Comparison of ENCODE assay signal across 9 cellular contexts in the genomic region with DNA sequence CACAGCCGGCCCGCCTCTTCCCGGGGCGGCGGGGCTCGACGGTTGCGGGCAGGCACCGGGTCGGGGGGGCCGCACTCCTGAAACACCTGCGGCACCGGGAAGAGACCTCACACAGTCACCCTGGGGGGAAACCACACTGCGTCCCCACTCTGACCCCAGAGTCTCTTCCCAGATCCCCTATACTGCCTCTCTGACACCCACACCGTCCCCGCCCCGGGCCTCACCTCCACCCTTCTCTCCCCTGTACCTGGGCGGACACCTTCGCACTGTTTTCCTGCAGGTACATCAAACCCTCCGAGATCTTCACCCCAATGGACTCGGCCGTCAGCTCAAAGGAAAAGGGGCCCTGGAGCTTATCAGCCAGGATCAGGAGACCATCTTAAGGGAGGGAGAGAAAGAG. TPM values are rescaled to one million over a fixed set of nuclear protein-coding genes. Genes with fewer than 3 reads are reported as not detected.
DNase-seq lines count a peak whose midpoint lies in the region; ATAC-seq and TF ChIP-seq lines count a peak whose summit lies in the region.
"Had no signal": no experiment of that assay in that cellular context is flagged by ENCODE, and none has a peak within 500 bp of the region (broad histone marks: within the 10 kb centered on the region; RNA-seq: fewer than 3 reads in every experiment).

No MANE protein-coding gene starts in this region.

- H3K79me2 ChIP-seq in parathyroid adenoma, result no peaks in the 10 kb centered on the region

- 10% methylated on average over 2 of the region's 22 CpGs; no CpG with 5 or more reads in 1 of the 2 donors for WGBS in esophagus squamous epithelium, 2 donors

- TF ChIP-seq CTCF in Peyer's patch (IDR thresholded peaks at IDR 0.05), result no peak
- no peak for TF ChIP-seq CTCF in esophagus squamous epithelium (IDR thresholded peaks at IDR 0.05)
- no peak for TF ChIP-seq CTCF in parathyroid adenoma (IDR thresholded peaks at IDR 0.05)

- no peak overlapping the region for H3K4me3 ChIP-seq in CD8-positive, alpha-beta memory T cell (ENCODE audit: low read length)
- H3K4me3 ChIP-seq in Peyer's patch, result peak overlapping the region; percentile 25 to 59 (median 52)
- H3K4me3 ChIP-seq in esophagus squamous epithelium, result peak overlapping the region; percentile 34 to 72 (median 47)
- H3K4me3 ChIP-seq in parathyroid adenoma (ENCODE audit: low read depth, low read length), result no peak overlapping the region

- H3K27ac ChIP-seq in CD8-positive, alpha-beta memory T cell (ENCODE audit: low read depth, low read length), result no peak overlapping the region
- H3K27ac ChIP-seq in Peyer's patch (peak overlapping the region in 1 of 4 donors; percentile 33), esophagus squamous epithelium (no peak overlapping the region), parathyroid adenoma (no peak overlapping the region)

- no peaks in the 10 kb centered on the region for H3K9me3 ChIP-seq in CD8-positive, alpha-beta memory T cell (ENCODE audit: low read length)
- no peaks in the 10 kb centered on the region for H3K9me3 ChIP-seq in Peyer's patch
- no peaks in the 10 kb centered on the region for H3K9me3 ChIP-seq in esophagus squamous epithelium
- no peaks in the 10 kb centered on the region for H3K9me3 ChIP-seq in parathyroid adenoma (ENCODE audit: control insufficient read depth, low read length)

- DNase-seq in CD8-positive, alpha-beta memory T cell, result peak in 1 of 5 donors; percentile 28
- no peak for DNase-seq in Peyer's patch
- DNase-seq in esophagus squamous epithelium (lab: John Stamatoyannopoulos, UW), result no peak
- no peak for DNase-seq in 8988T
- no peak for DNase-seq in NCI-H1092 treated with DMSO at 0.1 percent for 48 hours (lab: John Stamatoyannopoulos, UW)
- no peak for DNase-seq in NCI-H187 treated with DMSO at 0.1 percent for 48 hours (lab: John Stamatoyannopoulos, UW)
- DNase-seq: NCI-H2227 treated with DMSO at 0.1 percent for 48 hours had no signal

- H3K27me3 Mint-ChIP-seq in CD8-positive, alpha-beta memory T cell, result peaks cover 26 to 27% of the 10 kb centered on the region in 2 donors

- no peaks in the 10 kb centered on the region for H3K9me3 Mint-ChIP-seq in CD8-positive, alpha-beta memory T cell

- peak overlapping the region; percentile 38 for H3K4me2 ChIP-seq in parathyroid adenoma (ENCODE audit: low read length)

- H3K27ac Mint-ChIP-seq in CD8-positive, alpha-beta memory T cell, result peak overlapping the region in 3 of 8 donors; percentile 39 to 63 (median 54)

- CTCF ChIA-PET in CD8-positive, alpha-beta memory T cell (lab: Charles Lee), result interaction anchor here (0.9 to 1.1 kb wide), 4 partner anchors 14 to 46 kb away, joined by 3 to 5 read pairs (median 4); no protein-coding TSS in a partner anchor

- H3K27me3 ChIP-seq in CD8-positive, alpha-beta memory T cell (ENCODE audit: insufficient read depth, low read length, poor library complexity, severe bottlenecking), result peaks cover 8% of the 10 kb centered on the region
- H3K27me3 ChIP-seq in Peyer's patch, result no peaks in the 10 kb centered on the region
- peaks cover 0 to 27% (median 0%) of the 10 kb centered on the region in 4 donors for H3K27me3 ChIP-seq in esophagus squamous epithelium
- no peaks in the 10 kb centered on the region for H3K27me3 ChIP-seq in parathyroid adenoma (ENCODE audit: control insufficient read depth, insufficient read depth, low read length)

- intact Hi-C loops in esophagus squamous epithelium (cut with DNase I), result no loop called here

- ATAC-seq in GM18861 (IDR thresholded peaks at IDR 0.05; ENCODE audit: unreplicated experiment), result no peak

- peaks cover 52% of the 10 kb centered on the region for H3K4me1 ChIP-seq in CD8-positive, alpha-beta memory T cell (ENCODE audit: insufficient read depth, low read length)
- peaks cover 0 to 34% (median 24%) of the 10 kb centered on the region in 4 donors for H3K4me1 ChIP-seq in Peyer's patch
- H3K4me1 ChIP-seq in esophagus squamous epithelium, result peaks cover 27 to 51% (median 27%) of the 10 kb centered on the region in 3 donors
- H3K4me1 ChIP-seq in parathyroid adenoma, result peaks cover 6% of the 10 kb centered on the region

- peak overlapping the region; percentile 81 for H2AFZ ChIP-seq in parathyroid adenoma

- H3K36me3 Mint-ChIP-seq in CD8-positive, alpha-beta memory T cell, result peaks cover 0 to 1% (median 0%) of the 10 kb centered on the region in 3 donors

- peaks cover 39 to 56% (median 40%) of the 10 kb centered on the region in 3 donors for H3K4me1 Mint-ChIP-seq in CD8-positive, alpha-beta memory T cell

- no peaks in the 10 kb centered on the region for H3K36me3 ChIP-seq in CD8-positive, alpha-beta memory T cell (ENCODE audit: insufficient read depth, low read length)
- no peaks in the 10 kb centered on the region for H3K36me3 ChIP-seq in Peyer's patch
- no peaks in the 10 kb centered on the region for H3K36me3 ChIP-seq in esophagus squamous epithelium
- H3K36me3 ChIP-seq in parathyroid adenoma (ENCODE audit: control insufficient read depth, insufficient read depth, low read length), result no peaks in the 10 kb centered on the region

- H3K9ac ChIP-seq in parathyroid adenoma, result no peak overlapping the region

- peak overlapping the region in 6 of 7 donors; percentile 57 to 91 (median 76) for H3K4me3 Mint-ChIP-seq in CD8-positive, alpha-beta memory T cell

- TF ChIP-seq POLR2A in Peyer's patch (IDR thresholded peaks at IDR 0.05) (no peak), esophagus squamous epithelium (IDR thresholded peaks at IDR 0.05) (no peak)

- POLR2A ChIA-PET in CD8-positive, alpha-beta memory T cell (lab: Charles Lee), result interaction anchor here (1.0 kb wide), 1 partner anchor 58 kb away, joined by 4 read pairs; no protein-coding TSS in a partner anchor

RNA-seq across cellular contexts. Expression of a gene that starts 3.4 kb away (rescaled TPM):
- 1 to 10 TPM; 1.0 to 1.6 TPM for total RNA-seq in CD8-positive, alpha-beta memory T cell
- 0.52 TPM for polyA plus RNA-seq in CD8-positive, alpha-beta memory T cell
- total RNA-seq in Peyer's patch (1 to 10 TPM in 2 of 4 donors, under 1 TPM in 1, not detected in 1; 0.53 to 4.1 (median 2.1) TPM), esophagus squamous epithelium (1 to 10 TPM; 2.5 to 7.5 (median 5.3) TPM)

RNA-seq across cellular contexts. Expression of a gene that starts 5.3 kb away (rescaled TPM):
- total RNA-seq in CD8-positive, alpha-beta memory T cell, result 1 to 10 TPM; 1.6 to 2.1 TPM
- polyA plus RNA-seq in CD8-positive, alpha-beta memory T cell, result not detected
- total RNA-seq in Peyer's patch (10 to 100 TPM in 1 of 4 donors, 1 to 10 TPM in 2, not detected in 1; 3.8 to 16.5 (median 6.7) TPM), esophagus squamous epithelium (1 to 10 TPM in 1 of 4 donors, under 1 TPM in 2, not detected in 1; 0.57 to 1.4 (median 0.83) TPM)

RNA-seq across cellular contexts. Expression of a gene that starts 5.9 kb away (rescaled TPM):
- total RNA-seq in CD8-positive, alpha-beta memory T cell, result 1 to 10 TPM; 5.0 to 5.1 TPM
- 1.5 TPM for polyA plus RNA-seq in CD8-positive, alpha-beta memory T cell
- total RNA-seq in Peyer's patch (10 to 100 TPM in 1 of 4 donors, 1 to 10 TPM in 2, not detected in 1; 2.1 to 62.7 (median 3.5) TPM), esophagus squamous epithelium (under 1 TPM in 2 of 4 donors, not detected in 2; 0.40 to 0.95 TPM)

RNA-seq across cellular contexts. Expression of a gene that starts 13.3 kb away (rescaled TPM):
- 10 to 100 TPM; 30.5 to 33.2 TPM for total RNA-seq in CD8-positive, alpha-beta memory T cell
- polyA plus RNA-seq in CD8-positive, alpha-beta memory T cell, result 3.4 TPM
- total RNA-seq in Peyer's patch, result 100 to 1,000 TPM in 1 of 4 donors, 10 to 100 TPM in 3; 57.6 to 123 (median 69.8) TPM
- total RNA-seq in esophagus squamous epithelium, result 10 to 100 TPM in 3 of 4 donors, 1 to 10 TPM in 1; 9.3 to 20.2 (median 13.1) TPM

RNA-seq across cellular contexts. Expression of a gene that starts 23.1 kb away (rescaled TPM):
- 100 to 1,000 TPM; 125 to 130 TPM for total RNA-seq in CD8-positive, alpha-beta memory T cell
- 386 TPM for polyA plus RNA-seq in CD8-positive, alpha-beta memory T cell
- total RNA-seq in Peyer's patch, result 100 to 1,000 TPM; 194 to 312 (median 237) TPM
- total RNA-seq in esophagus squamous epithelium, result 100 to 1,000 TPM in 1 of 4 donors, 10 to 100 TPM in 3; 71.8 to 138 (median 86.7) TPM

Comparison
In these comparisons a context has a peak if more than half of its experiments do, and no peak if none do; other contexts are left out.
1. H3K4me3 ChIP-seq: peak in Peyer's patch (4 of 4) and esophagus squamous epithelium (4 of 4); none in CD8-positive, alpha-beta memory T cell (single experiment) and parathyroid adenoma (single experiment).